Comparison of ENCODE assay signal across 23 cellular contexts in the genomic region with DNA sequence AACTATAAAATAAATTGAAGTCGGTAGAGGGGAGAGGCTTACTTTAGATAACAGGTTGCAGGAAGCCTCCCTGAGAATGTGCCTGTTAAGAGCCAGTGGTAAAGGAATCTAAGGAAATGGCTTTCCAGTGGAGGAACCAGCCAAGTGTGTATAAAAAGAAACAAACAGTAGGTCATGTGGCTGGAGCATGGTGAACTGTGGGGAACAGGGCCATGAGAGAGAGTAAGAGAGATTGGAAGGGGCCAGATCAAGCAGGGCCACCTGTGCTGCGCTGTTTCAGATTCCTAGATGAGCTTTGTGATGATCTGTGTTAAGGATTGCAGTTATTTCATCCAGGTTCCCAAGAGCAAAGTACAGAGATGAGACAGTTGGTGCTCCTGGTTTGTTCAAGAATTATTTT.
A peak's percentile ranks its signal among the peaks of the same experiment; 100 is the strongest.
DNase-seq lines count a peak whose midpoint lies in the region; ATAC-seq and TF ChIP-seq lines count a peak whose summit lies in the region.
"Had no signal": no experiment of that assay in that cellular context is flagged by ENCODE, and none has a peak within 500 bp of the region (broad histone marks: within the 10 kb centered on the region; RNA-seq: fewer than 3 reads in every experiment).

No MANE protein-coding gene starts in this region.

- no peak overlapping the region for H3K27ac Mint-ChIP-seq in neural progenitor cell
- no peak overlapping the region for H3K27ac Mint-ChIP-seq in stimulated activated memory B cell treated with anti-CD40 and anti-IgM and Interleukin-4, amounts not matched to agents 10 μg/mL and 1 μg/mL and 100 μg/mL, for 72 hours
- H3K27ac Mint-ChIP-seq: CD4-positive, alpha-beta T cell; IgD-negative memory B cell had no signal

- no peak overlapping the region for H3K27ac ChIP-seq in neural progenitor cell
- H3K27ac ChIP-seq: BLaER1 treated with 17β-estradiol and CSF1 and Interleukin-3, amounts not matched to agents 10 nM and 100 nM; KMS-11; SJSA1 had no signal

- H3K9me3 Mint-ChIP-seq in neural progenitor cell: no peaks in the 10 kb centered on the region
- H3K9me3 Mint-ChIP-seq in stimulated activated memory B cell treated with anti-CD40 and anti-IgM and Interleukin-4, amounts not matched to agents 10 μg/mL and 1 μg/mL and 100 μg/mL, for 72 hours: no peaks in the 10 kb centered on the region
- H3K9me3 Mint-ChIP-seq: CD4-positive, alpha-beta T cell; IgD-negative memory B cell had no signal

- H3K27me3 ChIP-seq in kidney epithelial cell (ENCODE audit: control insufficient read depth, insufficient read depth, low read length): no peaks in the 10 kb centered on the region
- H3K27me3 ChIP-seq in neural progenitor cell: no peaks in the 10 kb centered on the region
- H3K27me3 ChIP-seq: BLaER1 treated with 17β-estradiol and CSF1 and Interleukin-3, amounts not matched to agents 10 nM and 100 nM; SJSA1 had no signal

- H3K4me1 Mint-ChIP-seq in neural progenitor cell: peaks cover 4% of the 10 kb centered on the region
- H3K4me1 Mint-ChIP-seq in stimulated activated memory B cell treated with anti-CD40 and anti-IgM and Interleukin-4, amounts not matched to agents 10 μg/mL and 1 μg/mL and 100 μg/mL, for 72 hours: no peaks in the 10 kb centered on the region
- H3K4me1 Mint-ChIP-seq: IgD-negative memory B cell had no signal

- ATAC-seq in left ventricle myocardium superior (peak; percentile 40), left cardiac atrium (no peak)
- peak; percentile 27 for ATAC-seq in stimulated activated memory B cell treated with anti-CD40 and anti-IgM and Interleukin-4, amounts not matched to agents 10 μg/mL and 1 μg/mL and 100 μg/mL, for 72 hours
- ATAC-seq: A549, HCT116, PC-3 had no signal

- no peaks in the 10 kb centered on the region for H3K27me3 Mint-ChIP-seq in neural progenitor cell (ENCODE audit: insufficient read depth, low read depth)
- no peaks in the 10 kb centered on the region for H3K27me3 Mint-ChIP-seq in stimulated activated memory B cell treated with anti-CD40 and anti-IgM and Interleukin-4, amounts not matched to agents 10 μg/mL and 1 μg/mL and 100 μg/mL, for 72 hours
- H3K27me3 Mint-ChIP-seq: IgD-negative memory B cell had no signal

- H3K4me3 Mint-ChIP-seq in neural progenitor cell: no peak overlapping the region
- no peak overlapping the region for H3K4me3 Mint-ChIP-seq in stimulated activated memory B cell treated with anti-CD40 and anti-IgM and Interleukin-4, amounts not matched to agents 10 μg/mL and 1 μg/mL and 100 μg/mL, for 72 hours
- H3K4me3 Mint-ChIP-seq: CD4-positive, alpha-beta T cell; IgD-negative memory B cell had no signal

- no peaks in the 10 kb centered on the region for H3K36me3 ChIP-seq in kidney epithelial cell (ENCODE audit: control insufficient read depth, insufficient read depth, low read length)
- H3K36me3 ChIP-seq in neural progenitor cell: no peaks in the 10 kb centered on the region
- H3K36me3 ChIP-seq: BLaER1 treated with 17β-estradiol and CSF1 and Interleukin-3, amounts not matched to agents 10 nM and 100 nM; SJSA1 had no signal

- no peaks in the 10 kb centered on the region for H3K9me3 ChIP-seq in neural progenitor cell (ENCODE audit: low read depth)
- H3K9me3 ChIP-seq: BLaER1 treated with 17β-estradiol and CSF1 and Interleukin-3, amounts not matched to agents 10 nM and 100 nM had no signal

- intact Hi-C loops in left ventricle myocardium superior (cut with micrococcal nuclease) (no loop called here), left cardiac atrium (cut with DNase I) (no loop called here)

- H3K4me2 ChIP-seq in neural progenitor cell: no peak overlapping the region
- H3K4me2 ChIP-seq: A549, KMS-11 had no signal

- TF ChIP-seq CTCF in kidney epithelial cell (IDR thresholded peaks at IDR 0.05; ENCODE audit: insufficient read depth, low read length, poor library complexity, severe bottlenecking) (no peak), neural progenitor cell (IDR thresholded peaks at IDR 0.05) (no peak)

- no peaks in the 10 kb centered on the region for H3K79me2 ChIP-seq in neural progenitor cell (ENCODE audit: low read depth)

- H4K20me1 ChIP-seq in neural progenitor cell (ENCODE audit: low read depth): no peaks in the 10 kb centered on the region
- H4K20me1 ChIP-seq: BLaER1 treated with 17β-estradiol and CSF1 and Interleukin-3, amounts not matched to agents 10 nM and 100 nM had no signal

- peak overlapping the region; percentile 30 for H2AFZ ChIP-seq in neural progenitor cell (replicated peaks)

- no peak for DNase-seq in left ventricle myocardium superior
- no peak for DNase-seq in left cardiac atrium
- peak; percentile 12 for DNase-seq in kidney epithelial cell (ENCODE audit: low read depth)
- DNase-seq in neural progenitor cell (ENCODE audit: low spot score): no peak
- DNase-seq in activated CD4-positive, alpha-beta T cell treated with anti-CD3 and anti-CD28 coated beads for 1 hour: no peak
- DNase-seq in cerebellar nuclear complex (lab: John Stamatoyannopoulos, UW): no peak
- DNase-seq in NCI-H510A treated with DMSO at 0.1 percent for 48 hours (lab: John Stamatoyannopoulos, UW): no peak
- DNase-seq: AML-193; CD4-positive, alpha-beta T cell; MM.1S; NCI-H1694; NCI-H2029 treated with DMSO at 0.1 percent for 48 hours; NCI-H345; NCI-H524; NCI-H774; PC-3 had no signal

- no peaks in the 10 kb centered on the region for H3K36me3 Mint-ChIP-seq in neural progenitor cell
- H3K36me3 Mint-ChIP-seq in stimulated activated memory B cell treated with anti-CD40 and anti-IgM and Interleukin-4, amounts not matched to agents 10 μg/mL and 1 μg/mL and 100 μg/mL, for 72 hours: no peaks in the 10 kb centered on the region
- H3K36me3 Mint-ChIP-seq: IgD-negative memory B cell had no signal

- no peaks in the 10 kb centered on the region for H3K4me1 ChIP-seq in neural progenitor cell
- H3K4me1 ChIP-seq: SJSA1 had no signal

- no peaks in the 10 kb centered on the region for H3F3A ChIP-seq in neural progenitor cell (ENCODE audit: low read depth)

- no peak overlapping the region for H3K4me3 ChIP-seq in kidney epithelial cell (ENCODE audit: low read depth, low read length)
- H3K4me3 ChIP-seq in neural progenitor cell: no peak overlapping the region
- H3K4me3 ChIP-seq: A549; BLaER1 treated with 17β-estradiol and CSF1 and Interleukin-3, amounts not matched to agents 10 nM and 100 nM; SJSA1 had no signal

- H3K9ac ChIP-seq in neural progenitor cell: no peak overlapping the region
- H3K9ac ChIP-seq: BLaER1 treated with 17β-estradiol and CSF1 and Interleukin-3, amounts not matched to agents 10 nM and 100 nM; KMS-11 had no signal

Comparison
In these comparisons a context has a peak if more than half of its experiments do, and no peak if none do; other contexts are left out.
1. ATAC-seq: peak in left ventricle myocardium superior (single experiment) and stimulated activated memory B cell treated with anti-CD40 and anti-IgM and Interleukin-4, amounts not matched to agents 10 μg/mL and 1 μg/mL and 100 μg/mL, for 72 hours (single experiment); none in left cardiac atrium (0 of 2).